1 cellular context compared by ENCODE assay signal in the genomic region with DNA sequence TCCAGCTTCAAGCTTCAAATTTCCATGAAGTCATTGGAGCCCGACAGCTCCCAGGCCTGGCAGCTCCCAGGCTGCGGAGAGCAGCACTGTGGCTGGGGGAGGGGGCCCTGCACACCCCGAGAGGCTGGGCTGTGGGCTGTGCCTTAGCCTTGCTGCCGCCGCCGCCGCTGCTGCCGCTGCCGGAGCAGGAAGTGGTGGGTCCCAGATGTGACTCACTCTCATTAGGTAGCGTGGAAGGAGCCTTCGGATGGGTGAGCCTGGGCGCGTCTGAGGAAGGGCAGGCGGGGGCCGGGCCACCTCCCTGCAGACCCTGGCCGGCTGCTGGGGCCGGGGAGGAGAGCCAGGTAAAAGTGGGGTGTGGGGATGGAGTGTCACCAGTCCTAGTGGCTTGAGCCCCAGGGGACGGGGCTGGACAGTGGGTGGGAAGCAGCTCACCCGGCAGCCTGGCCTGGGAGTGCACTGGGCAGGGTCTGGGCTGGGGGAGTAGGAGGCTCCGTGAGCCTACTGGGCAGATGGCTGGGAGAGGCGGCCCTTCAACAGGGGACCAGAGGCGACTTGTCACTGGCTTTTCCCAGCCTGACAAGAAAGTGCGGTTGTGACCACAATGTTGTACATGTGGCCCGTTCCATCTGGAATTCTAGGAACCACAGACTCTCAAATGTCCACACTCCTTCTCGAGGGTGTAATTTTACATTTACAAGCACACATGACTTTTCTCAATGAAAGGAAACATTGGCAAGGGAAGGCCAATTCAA.
A peak's percentile ranks its signal among the peaks of the same experiment; 100 is the strongest.
TF ChIP-seq lines count a peak whose summit lies in the region.

ADCY7 (plus strand) TSS at position 215 of the 755 bp plus-strand sequence. CDS start 21,629 bp downstream, outside the sequence.

TF ChIP-seq in GM12891, 5 proteins besides CTCF, POLR2A, EP300 and RAD21 (continued from another document):
- peak; percentile 49 for TF ChIP-seq SPI1 (IDR thresholded peaks at IDR 0.05; ENCODE audit: low read depth, low read length)
